35 cellular contexts compared by ENCODE assay signal in genomic region chr13:103168901-103169508, GRCh38.
"Had no signal": no experiment of that assay in that cellular context is flagged by ENCODE, and none has a peak within 500 bp of the region (broad histone marks: within the 10 kb centered on the region; RNA-seq: fewer than 3 reads in every experiment).

No MANE protein-coding gene starts in this region.

- H3K36me3 ChIP-seq: brain microvascular endothelial cell, gastrocnemius medialis, pancreas, thyroid gland, upper lobe of left lung, vagina, WERI-Rb-1 had no signal

- H3K4me1 ChIP-seq: gastrocnemius medialis, pancreas, psoas muscle, thyroid gland, upper lobe of left lung, vagina had no signal

- H3K27ac ChIP-seq: brain microvascular endothelial cell, gastrocnemius medialis, hepatocyte, pancreas, psoas muscle, thyroid gland, upper lobe of left lung, vagina, WERI-Rb-1 had no signal

- H2AFZ ChIP-seq: hepatocyte had no signal

- H3K4me2 ChIP-seq: hepatocyte, smooth muscle cell had no signal

- H3K9me3 ChIP-seq: gastrocnemius medialis, pancreas, psoas muscle, thyroid gland, upper lobe of left lung, vagina had no signal

- ATAC-seq: activated CD4-positive, CD25-positive, alpha-beta regulatory T cell treated with anti-CD3 and anti-CD28 coated beads, Interleukin-2, amount 50 U/mL, for 24 hours; effector memory CD8-positive, alpha-beta T cell; gastrocnemius medialis; left ventricle myocardium superior; pancreas; psoas muscle; stimulated activated memory B cell treated with anti-CD40 and anti-IgM and Interleukin-4, amounts not matched to agents 10 μg/mL and 1 μg/mL and 100 μg/mL, for 72 hours; stimulated activated naive CD8-positive, alpha-beta T cell treated with anti-CD3 and anti-CD28 coated beads, Interleukin-15, amount 100 ng/mL, for 72 hours had no signal

- H3K27me3 ChIP-seq: brain microvascular endothelial cell, gastrocnemius medialis, hepatocyte, pancreas, thyroid gland, upper lobe of left lung, vagina had no signal

- FAIRE-seq: astrocyte, pancreas, TTC549 had no signal

- DNase-seq: activated CD4-positive, alpha-beta T cell treated with anti-CD3 and anti-CD28 coated beads for 48 hours; activated CD4-positive, alpha-beta T cell treated with anti-CD3 and anti-CD28 coated beads, Interleukin-2, amount 50 U/mL, for 48 hours; activated CD8-positive, alpha-beta memory T cell treated with anti-CD3 and anti-CD28 coated beads, Interleukin-2, amount 50 U/mL, for 4 hours; activated effector memory CD4-positive, alpha-beta T cell treated with anti-CD3 and anti-CD28 coated beads, Interleukin-2, amount 50 U/mL, for 16 hours; activated naive CD4-positive, alpha-beta T cell treated with anti-CD3 and anti-CD28 coated beads for 36 hours; activated naive CD8-positive, alpha-beta T cell treated with anti-CD3 and anti-CD28 coated beads for 36 hours; activated T-cell treated with anti-CD3 and anti-CD28 coated beads, Interleukin-2, amount 50 U/mL, for 1 hour; brain microvascular endothelial cell; cortex of kidney; effector memory CD8-positive, alpha-beta T cell; erythroblast; gastrocnemius medialis; glutamatergic neuron; islet precursor cell; left ventricle myocardium superior; naive B cell; nucleus accumbens; pancreas; psoas muscle; stimulated activated CD4-positive, alpha-beta T cell treated with anti-CD3 and anti-CD28 coated beads, Interleukin-1b, Interleukin-23, amount 100 ng/mL, for 48 hours; stimulated activated CD4-positive, alpha-beta T cell treated with anti-CD3 and anti-CD28 coated beads, Interleukin-4, amount 100 ng/mL, for 4 hours; stimulated activated CD8-positive, alpha-beta memory T cell treated with anti-CD3 and anti-CD28 coated beads, Interleukin-4, amount 100 ng/mL, for 48 hours; stimulated activated naive CD8-positive, alpha-beta T cell treated with anti-CD3 and anti-CD28 coated beads, Interleukin-15, amount 100 ng/mL, for 72 hours; substantia nigra; T-helper 9 cell; thyroid gland; upper lobe of left lung; WERI-Rb-1 had no signal

- H3K79me2 ChIP-seq: hepatocyte had no signal

- H3K4me3 ChIP-seq: gastrocnemius medialis, hepatocyte, pancreas, psoas muscle, smooth muscle cell, thyroid gland, upper lobe of left lung, vagina had no signal
